ENCODE assay signal across 24 cellular contexts in genomic region chr1:9247894-9248293, GRCh38. TPM values are rescaled to one million over a fixed set of nuclear protein-coding genes. Genes with fewer than 3 reads are reported as not detected.
A peak's percentile ranks its signal among the peaks of the same experiment; 100 is the strongest.
DNase-seq lines count a peak whose midpoint lies in the region; ATAC-seq, FAIRE-seq and TF ChIP-seq lines count a peak whose summit lies in the region.
"Had no signal": no experiment of that assay in that cellular context is flagged by ENCODE, and none has a peak within 500 bp of the region (broad histone marks: within the 10 kb centered on the region; RNA-seq: fewer than 3 reads in every experiment).

No MANE protein-coding gene starts in this region.

- H3K36me3 ChIP-seq in right atrium auricular region (no peaks in the 10 kb centered on the region), kidney (ENCODE audit: control insufficient read depth in 1 of 2, insufficient read depth in 2 of 2, low read length in 2 of 2) (peaks cover 5 to 10% of the 10 kb centered on the region in 2 donors), psoas muscle (ENCODE audit: insufficient read depth in 1 of 2, low read depth in 1 of 2) (peaks cover 0 to 28% of the 10 kb centered on the region in 2 donors), SJCRH30 (no peaks in the 10 kb centered on the region)
- H3K36me3 ChIP-seq: ovary had no signal

- ATAC-seq in Right ventricle myocardium inferior (no peak), psoas muscle (peak; percentile 43 to 63 (median 50)), HG03095 (IDR thresholded peaks at IDR 0.05; ENCODE audit: unreplicated experiment) (no peak)
- ATAC-seq: A549; activated CD4-positive, alpha-beta T cell treated with anti-CD3 and anti-CD28 coated beads for 36 hours; activated CD8-positive, alpha-beta memory T cell treated with anti-CD3 and anti-CD28 coated beads, Interleukin-2, amount 10 ng/mL, durations not matched to agents 7 days and 5 days; activated T-helper 17 cell treated with anti-CD3 and anti-CD28 coated beads, Interleukin-2, amount 50 U/mL, for 72 hours had no signal

- peak overlapping the region; percentile 82 to 84 for H3K27ac ChIP-seq in right atrium auricular region
- H3K27ac ChIP-seq in kidney (ENCODE audit: low read depth in 2 of 2, low read length in 2 of 2) = no peak overlapping the region
- H3K27ac ChIP-seq in psoas muscle = peak overlapping the region; percentile 90
- H3K27ac ChIP-seq in SJCRH30 = no peak overlapping the region
- H3K27ac ChIP-seq: A549, C4-2B had no signal

- H3K4me3 ChIP-seq in right atrium auricular region (no peak overlapping the region), kidney (ENCODE audit: low read length in 2 of 2) (no peak overlapping the region), psoas muscle (peak overlapping the region; percentile 36), SJCRH30 (no peak overlapping the region)
- H3K4me3 ChIP-seq: A549, ovary had no signal

- 44 to 60% (median 45%) methylated on average over 18 of the region's 18 CpGs for WGBS in psoas muscle, 3 donors

- H3K27me3 ChIP-seq in right atrium auricular region (no peaks in the 10 kb centered on the region), psoas muscle (ENCODE audit: insufficient read depth in 3 of 3, low read length in 2 of 3) (no peaks in the 10 kb centered on the region), SJCRH30 (no peaks in the 10 kb centered on the region)
- H3K27me3 ChIP-seq: ovary had no signal

- FAIRE-seq in kidney (lab: Jason Lieb, UNC) = no peak
- FAIRE-seq: A549, colon, GM18507 had no signal

- H3K4me1 ChIP-seq in right atrium auricular region (peaks cover 0 to 82% of the 10 kb centered on the region in 2 donors), kidney (ENCODE audit: control insufficient read depth in 1 of 2, insufficient read depth in 1 of 2, low read depth in 1 of 2, low read length in 2 of 2) (peaks cover 23 to 24% of the 10 kb centered on the region in 2 donors), psoas muscle (peaks cover 97% of the 10 kb centered on the region), SJCRH30 (peaks cover 9% of the 10 kb centered on the region; the same call in 1 of the 2 replicates)
- H3K4me1 ChIP-seq: A549 had no signal

- no peak for DNase-seq in right atrium auricular region (ENCODE audit: low spot score)
- DNase-seq in Right ventricle myocardium inferior (ENCODE audit: missing footprints) = no peak
- DNase-seq in kidney = peak; percentile 66
- peak; percentile 62 to 79 for DNase-seq in psoas muscle
- no peak for DNase-seq in NCI-H446 (lab: John Stamatoyannopoulos, UW)
- DNase-seq in SJCRH30 = no peak
- DNase-seq in stimulated activated CD4-positive, alpha-beta T cell treated with anti-CD3 and anti-CD28 coated beads, Interleukin-2, amount 100 ng/mL, for 24 hours = no peak
- DNase-seq: activated CD4-positive, alpha-beta T cell treated with anti-CD3 and anti-CD28 coated beads for 36 hours; activated CD8-positive, alpha-beta memory T cell treated with anti-CD3 and anti-CD28 coated beads, Interleukin-2, amount 10 ng/mL, durations not matched to agents 7 days and 5 days; mammary epithelial cell; naive B cell; NCI-H146; NCI-H2171 treated with DMSO at 0.1 percent for 48 hours; NCI-H526 treated with DMSO at 0.1 percent for 48 hours; stimulated activated CD4-positive, alpha-beta T cell treated with anti-CD3 and anti-CD28 coated beads, Interleukin-4, amount 100 ng/mL, for 24 hours; stimulated activated naive CD8-positive, alpha-beta T cell treated with anti-CD3 and anti-CD28 coated beads, Interleukin-15, amount 100 ng/mL, for 72 hours; SW 1271 had no signal

- no peak overlapping the region for H3K9ac ChIP-seq in kidney (ENCODE audit: low read length in 2 of 2)

- no peaks in the 10 kb centered on the region for H3K9me3 ChIP-seq in right atrium auricular region
- no peaks in the 10 kb centered on the region for H3K9me3 ChIP-seq in kidney (ENCODE audit: control insufficient read depth in 1 of 2, low read length in 2 of 2)
- no peaks in the 10 kb centered on the region for H3K9me3 ChIP-seq in psoas muscle
- H3K9me3 ChIP-seq in SJCRH30 (replicated peaks) = no peaks in the 10 kb centered on the region
- H3K9me3 ChIP-seq: A549, ovary had no signal

- intact Hi-C loops in Right ventricle myocardium inferior (cut with DNase I) = no loop called here
- intact Hi-C loops in kidney (cut with DNase I) = no loop called here
- intact Hi-C loops in psoas muscle (cut with DNase I) = no loop called here

- TF ChIP-seq CTCF in right atrium auricular region (IDR thresholded peaks at IDR 0.05) (no peak), kidney (IDR thresholded peaks at IDR 0.05; ENCODE audit: borderline replicate concordance, extremely low read depth, insufficient read depth) (no peak), psoas muscle (IDR thresholded peaks at IDR 0.05) (no peak)

RNA-seq across cellular contexts. Expression of gene H6PD, which starts 13.3 kb away (rescaled TPM):
- 10 to 100 TPM; 35.0 to 41.0 TPM for total RNA-seq in right atrium auricular region
- 18.7 TPM for total RNA-seq in Right ventricle myocardium inferior
- total RNA-seq in kidney = 64.3 TPM
- 5.7 TPM for polyA plus RNA-seq in kidney (ENCODE audit: insufficient read depth, low read depth, low replicate concordance)
- total RNA-seq in psoas muscle = 10 to 100 TPM; 21.0 to 56.8 (median 37.0) TPM
- polyA plus RNA-seq in psoas muscle = 10 to 100 TPM in 2 of 3 donors, 1 to 10 TPM in 1; 5.8 to 23.4 (median 14.9) TPM
- 5.9 and 7.0 TPM in 2 replicates for total RNA-seq in SJCRH30 (2014; rRNA removed; shearing (Covaris generic))

RNA-seq across cellular contexts. Expression of gene SPSB1, which starts 44.8 kb away (rescaled TPM):
- total RNA-seq in right atrium auricular region (10 to 100 TPM; 20.1 to 20.8 TPM), Right ventricle myocardium inferior (16.5 TPM), kidney (25.9 TPM), psoas muscle (10 to 100 TPM; 12.0 to 60.7 (median 42.1) TPM)
- polyA plus RNA-seq in kidney (ENCODE audit: insufficient read depth, low read depth, low replicate concordance) (12.7 TPM), psoas muscle (10 to 100 TPM; 22.9 to 46.2 (median 28.6) TPM)
- total RNA-seq in SJCRH30 (2014; rRNA removed; shearing (Covaris generic)) = 0.20 and 0.43 TPM in 2 replicates

Comparison
In these comparisons a context has a peak if more than half of its experiments do, and no peak if none do; other contexts are left out.
1. DNase-seq: peak in kidney (single experiment) and psoas muscle (2 of 2); none in right atrium auricular region (single experiment), Right ventricle myocardium inferior (single experiment), NCI-H446 (0 of 2), SJCRH30 (0 of 2) and stimulated activated CD4-positive, alpha-beta T cell treated with anti-CD3 and anti-CD28 coated beads, Interleukin-2, amount 100 ng/mL, for 24 hours (0 of 2).
2. H3K27ac ChIP-seq: peak in right atrium auricular region (2 of 2) and psoas muscle (single experiment); none in kidney (0 of 2) and SJCRH30 (single experiment).
3. ATAC-seq: peak in psoas muscle (4 of 4); none in Right ventricle myocardium inferior (single experiment) and HG03095 (single experiment).